ENCODE assay signal across 8 cellular contexts in genomic region chr5:139389701-139390638, GRCh38. TPM values are rescaled to one million over a fixed set of nuclear protein-coding genes. Genes with fewer than 3 reads are reported as not detected.
DNase-seq lines count a peak whose midpoint lies in the region; ATAC-seq and TF ChIP-seq lines count a peak whose summit lies in the region.

Gene MZB1 (minus strand): TSS chr5:139389913. CDS start chr5:139389856, 57 bp downstream.

- no peak within 1 kb of the TSS for H3K4me2 ChIP-seq in neural progenitor cell

- H3K9ac ChIP-seq in neural progenitor cell, result no peak within 1 kb of the TSS

- peaks cover 21% of the 10 kb centered on the region for H3K27me3 Mint-ChIP-seq in neural progenitor cell (ENCODE audit: insufficient read depth, low read depth)

- H3K27me3 ChIP-seq in neural progenitor cell, result peaks cover 37% of the 10 kb centered on the region

- no peak for TF ChIP-seq CTCF in neural progenitor cell (IDR thresholded peaks at IDR 0.05)

- H3F3A ChIP-seq in neural progenitor cell (ENCODE audit: low read depth), result peaks cover 24% of the 10 kb centered on the region

- H3K9me3 Mint-ChIP-seq in neural progenitor cell, result no peaks in the 10 kb centered on the region

- DNase-seq in CD1c-positive myeloid dendritic cell (ENCODE audit: extremely low spot score) (peak; percentile 20), neural progenitor cell (ENCODE audit: low spot score) (no peak), D341Med (ENCODE audit: low spot score) (no peak), NCI-H1092 (lab: John Stamatoyannopoulos, UW) (no peak), NCI-H69 (lab: John Stamatoyannopoulos, UW) (no peak)
- peak; percentile 61 for DNase-seq in activated CD8-positive, alpha-beta memory T cell treated with anti-CD3 and anti-CD28 coated beads, Interleukin-2, amount 50 U/mL, for 4 hours

- H3K4me1 Mint-ChIP-seq in neural progenitor cell, result peaks cover 10% of the 10 kb centered on the region

- peak; percentile 44 for ATAC-seq in GM19395 (IDR thresholded peaks at IDR 0.05; ENCODE audit: unreplicated experiment)
- peak; percentile 39 for ATAC-seq in HG03432 (IDR thresholded peaks at IDR 0.05; ENCODE audit: unreplicated experiment)

- H3K36me3 ChIP-seq in neural progenitor cell, result no peaks in the 10 kb centered on the region

- H3K4me3 ChIP-seq in neural progenitor cell, result no peak within 1 kb of the TSS

- H3K4me1 ChIP-seq in neural progenitor cell, result peaks cover 14% of the 10 kb centered on the region

- H3K79me2 ChIP-seq in neural progenitor cell (ENCODE audit: low read depth), result no peaks in the 10 kb centered on the region

- no peak within 1 kb of the TSS for H3K27ac ChIP-seq in neural progenitor cell

- H3K4me3 Mint-ChIP-seq in neural progenitor cell, result no peak within 1 kb of the TSS

- no peaks in the 10 kb centered on the region for H3K9me3 ChIP-seq in neural progenitor cell (ENCODE audit: low read depth)

- H2AFZ ChIP-seq in neural progenitor cell (replicated peaks), result no peak within 1 kb of the TSS

- no peaks in the 10 kb centered on the region for H3K36me3 Mint-ChIP-seq in neural progenitor cell

- H4K20me1 ChIP-seq in neural progenitor cell (ENCODE audit: low read depth), result peaks cover 4% of the 10 kb centered on the region

- H3K27ac Mint-ChIP-seq in neural progenitor cell, result peak within 1 kb of the TSS; percentile 90

RNA-seq across cellular contexts. Expression of gene MZB1, which starts in this region (rescaled TPM):
- 0.53 TPM in 1 of 2 replicates, not detected in the other for total RNA-seq in neural progenitor cell (ENCODE audit: low replicate concordance)

Comparison
In these comparisons a context has a peak if more than half of its experiments do, and no peak if none do; other contexts are left out.
1. DNase-seq: peak in CD1c-positive myeloid dendritic cell (single experiment) and activated CD8-positive, alpha-beta memory T cell treated with anti-CD3 and anti-CD28 coated beads, Interleukin-2, amount 50 U/mL, for 4 hours (single experiment); none in neural progenitor cell (single experiment), D341Med (single experiment), NCI-H1092 (single experiment) and NCI-H69 (single experiment).